1 cellular context compared by ENCODE assay signal in the genomic region with DNA sequence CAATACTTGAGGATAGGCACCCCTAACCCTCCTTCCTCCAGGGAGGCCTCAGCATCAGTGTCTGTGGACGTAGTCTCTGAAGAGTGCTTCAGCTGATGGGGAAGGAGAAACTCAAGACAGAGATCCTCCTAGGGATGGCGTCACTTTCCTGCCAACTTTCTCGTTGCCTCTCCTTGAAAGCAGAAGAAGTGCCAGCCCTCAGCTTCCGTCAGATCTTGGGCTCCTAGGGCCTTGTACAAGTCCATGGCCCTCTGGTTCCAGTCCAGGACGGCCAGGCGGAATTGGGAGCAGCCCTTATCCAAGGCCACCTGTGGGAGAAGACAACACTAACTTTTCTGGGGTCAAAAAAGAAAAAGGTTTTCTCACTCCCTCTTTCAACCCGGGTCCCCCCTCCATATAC.
TF ChIP-seq lines count a peak whose summit lies in the region.

No MANE protein-coding gene starts in this region.

TF ChIP-seq in endothelial cell of umbilical vein, 7 proteins besides CTCF, POLR2A, EP300 and RAD21:
- TF ChIP-seq MYC (IDR thresholded peaks at IDR 0.05; ENCODE audit: low read depth, low read length), result no peak
- TF ChIP-seq, protein P1, sequence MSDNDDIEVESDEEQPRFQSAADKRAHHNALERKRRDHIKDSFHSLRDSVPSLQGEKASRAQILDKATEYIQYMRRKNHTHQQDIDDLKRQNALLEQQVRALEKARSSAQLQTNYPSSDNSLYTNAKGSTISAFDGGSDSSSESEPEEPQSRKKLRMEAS (IDR thresholded peaks at IDR 0.05; ENCODE audit: insufficient read depth, insufficient read length), result no peak
- TF ChIP-seq GATA2 (IDR thresholded peaks at IDR 0.05; ENCODE audit: insufficient read depth, insufficient read length, low read depth, low read length), result no peak
- no peak for TF ChIP-seq POLR2AphosphoS5 (IDR thresholded peaks at IDR 0.05; ENCODE audit: insufficient read depth, low read depth, low read length)
- TF ChIP-seq FOS (IDR thresholded peaks at IDR 0.05; ENCODE audit: borderline replicate concordance, insufficient read depth, low read length), result no peak
- no peak for TF ChIP-seq JUN (IDR thresholded peaks at IDR 0.05; ENCODE audit: borderline replicate concordance, insufficient read depth, insufficient read length, low read depth)
- TF ChIP-seq EZH2 (IDR thresholded peaks at IDR 0.05; ENCODE audit: borderline replicate concordance, low read depth, low read length, severe bottlenecking), result no peak
